In the genomic region with DNA sequence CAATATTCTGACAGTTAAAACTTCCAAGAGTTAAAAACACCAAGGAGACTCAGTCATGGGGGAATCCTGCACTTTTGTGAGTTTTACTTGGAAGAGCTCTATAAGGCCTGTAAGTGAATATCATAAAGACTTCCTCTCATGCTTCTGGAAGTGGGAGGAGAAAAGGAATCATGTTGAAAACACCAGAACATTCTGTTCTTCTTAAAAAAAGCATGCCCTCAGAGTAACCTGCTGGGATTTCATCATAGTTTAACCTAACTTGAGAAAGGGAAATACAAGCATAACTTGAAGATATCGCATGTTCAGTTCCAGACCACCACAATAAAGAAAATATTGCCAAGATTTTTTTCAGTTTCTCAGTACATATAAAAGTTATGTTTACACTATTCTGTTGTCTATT, we compare ENCODE assay signal across 17 cellular contexts. TPM values are rescaled to one million over a fixed set of nuclear protein-coding genes. Genes with fewer than 3 reads are reported as not detected.
"Had no signal": no experiment of that assay in that cellular context is flagged by ENCODE, and none has a peak within 500 bp of the region (broad histone marks: within the 10 kb centered on the region; RNA-seq: fewer than 3 reads in every experiment).

No MANE protein-coding gene starts in this region.

- H3K9me3 ChIP-seq: body of pancreas, colonic mucosa, lower lobe of right lung had no signal

- H3K4me1 ChIP-seq: body of pancreas, colonic mucosa, lower lobe of right lung, right atrium auricular region had no signal

- H3K4me3 ChIP-seq: body of pancreas, colonic mucosa, lower lobe of right lung, right atrium auricular region had no signal

- H3K36me3 ChIP-seq: colonic mucosa, lower lobe of right lung, right atrium auricular region had no signal

- H3K27ac ChIP-seq: body of pancreas, colonic mucosa, lower lobe of right lung, right atrium auricular region had no signal

- ATAC-seq: body of pancreas; naive thymus-derived CD4-positive, alpha-beta T cell had no signal

- DNase-seq: activated CD4-positive, alpha-beta memory T cell treated with anti-CD3 and anti-CD28 coated beads for 36 hours; activated CD4-positive, alpha-beta T cell treated with anti-CD3 and anti-CD28 coated beads for 1 hour; activated gamma-delta T cell treated with Interleukin-2 at 50 U/mL for 16 hours; activated naive CD8-positive, alpha-beta T cell treated with anti-CD3 and anti-CD28 coated beads, Interleukin-2, amount 10 ng/mL, durations not matched to agents 7 days and 5 days; activated T-cell treated with anti-CD3 and anti-CD28 coated beads, Interleukin-2, amount 50 U/mL, for 48 hours; body of pancreas; colonic mucosa; effector CD8-positive, alpha-beta T cell; hypothalamus; lower lobe of right lung; naive thymus-derived CD4-positive, alpha-beta T cell; posterior cingulate gyrus; stimulated activated CD4-positive, alpha-beta T cell treated with anti-CD3 and anti-CD28 coated beads, Interleukin-2, amount 100 ng/mL, for 24 hours; stimulated activated naive CD4-positive, alpha-beta T cell treated with Interleukin-2 at 50 U/mL for 16 hours; T-helper 9 cell had no signal

- H3K27me3 ChIP-seq: body of pancreas, colonic mucosa, right atrium auricular region had no signal

RNA-seq across cellular contexts. Expression of gene COL11A1, which starts 51.9 kb away (rescaled TPM):
- total RNA-seq: activated CD4-positive, alpha-beta memory T cell treated with anti-CD3 and anti-CD28 coated beads for 36 hours; activated naive CD8-positive, alpha-beta T cell treated with anti-CD3 and anti-CD28 coated beads, Interleukin-2, amount 10 ng/mL, durations not matched to agents 7 days and 5 days; naive thymus-derived CD4-positive, alpha-beta T cell; ureter had no signal
- polyA plus RNA-seq: naive thymus-derived CD4-positive, alpha-beta T cell had no signal
